16 cellular contexts compared by ENCODE assay signal in genomic region chr2:235098736-235099494, GRCh38.
DNase-seq lines count a peak whose midpoint lies in the region; ATAC-seq and TF ChIP-seq lines count a peak whose summit lies in the region.
"Had no signal": no experiment of that assay in that cellular context is flagged by ENCODE, and none has a peak within 500 bp of the region (broad histone marks: within the 10 kb centered on the region; RNA-seq: fewer than 3 reads in every experiment).

No MANE protein-coding gene starts in this region.

- H3K14ac ChIP-seq in mesenchymal stem cell (ENCODE audit: low read length in 2 of 2): no peak overlapping the region

- no peak for ATAC-seq in HG03159 (IDR thresholded peaks at IDR 0.05; ENCODE audit: unreplicated experiment)
- no peak for ATAC-seq in aorta (ENCODE audit: low FRiP score)
- no peak for ATAC-seq in HG02610 (IDR thresholded peaks at IDR 0.05; ENCODE audit: unreplicated experiment)
- ATAC-seq: activated CD8-positive, alpha-beta T cell treated with anti-CD3 and anti-CD28 coated beads, Interleukin-2, amount 10 ng/mL, durations not matched to agents 7 days and 5 days; stimulated activated naive CD8-positive, alpha-beta T cell treated with anti-CD3 and anti-CD28 coated beads, Interleukin-15, Interleukin-2, amounts not matched to agents 100 U/mL and 50 U/mL, for 24 hours had no signal

- 93% methylated on average over 9 of the region's 9 CpGs for WGBS in mesenchymal stem cell
- 72 to 77% methylated on average over 9 of the region's 9 CpGs for WGBS in aorta, 2 donors

- H3K23ac ChIP-seq in mesenchymal stem cell (ENCODE audit: low read length in 2 of 2): no peak overlapping the region

- no peak overlapping the region for H4K8ac ChIP-seq in mesenchymal stem cell (ENCODE audit: low read length)

- no peak overlapping the region for H2BK12ac ChIP-seq in mesenchymal stem cell (ENCODE audit: low read length in 2 of 2)

- H3K36me3 ChIP-seq in mesenchymal stem cell (ENCODE audit: control insufficient read depth in 1 of 2, insufficient read depth in 2 of 2, low read depth in 1 of 2, low read length in 2 of 2) (no peaks in the 10 kb centered on the region), aorta (ENCODE audit: control insufficient read depth in 1 of 2, insufficient read depth in 2 of 2, low read length in 1 of 2) (no peaks in the 10 kb centered on the region)
- H3K36me3 ChIP-seq: ascending aorta, neutrophil, vagina had no signal

- H3K27me3 ChIP-seq in mesenchymal stem cell (ENCODE audit: control insufficient read depth in 1 of 2, insufficient read depth in 1 of 2, low read length in 2 of 2): peaks cover 0 to 8% of the 10 kb centered on the region in 2 experiments
- no peaks in the 10 kb centered on the region for H3K27me3 ChIP-seq in aorta (ENCODE audit: control insufficient read depth in 1 of 2, insufficient read depth in 2 of 2, low read length in 1 of 2)
- H3K27me3 ChIP-seq: ascending aorta, neutrophil, vagina had no signal

- POLR2A ChIA-PET in AG04449 (lab: Yijun Ruan, JAX): no interaction called here

- H3K4ac ChIP-seq in mesenchymal stem cell (ENCODE audit: low read depth in 1 of 2, low read length in 2 of 2): no peak overlapping the region

- intact Hi-C loops in aorta (cut with DNase I): no loop called here

- H2BK5ac ChIP-seq in mesenchymal stem cell (ENCODE audit: low read depth, low read length, poor library complexity, severe bottlenecking): no peak overlapping the region

- H3K79me1 ChIP-seq in mesenchymal stem cell (replicated peaks; ENCODE audit: low read length, poor library complexity, severe bottlenecking): peaks cover 2% of the 10 kb centered on the region

- no peak overlapping the region for H3K4me2 ChIP-seq in mesenchymal stem cell (ENCODE audit: low read length, poor library complexity, severe bottlenecking)
- H3K4me2 ChIP-seq: smooth muscle cell had no signal

- in situ Hi-C loops in astrocyte of the cerebellum (cut with HindIII; ENCODE audit: low sequenced_read_pairs): loop anchor here (10.0 kb wide), 1 partner anchor 134 kb away; no protein-coding TSS in a partner anchor

- no peak overlapping the region for H3K18ac ChIP-seq in mesenchymal stem cell (ENCODE audit: low read depth in 1 of 2, low read length in 2 of 2)

- H4K91ac ChIP-seq in mesenchymal stem cell (ENCODE audit: low read length): no peak overlapping the region

- no peak overlapping the region for H3K9ac ChIP-seq in mesenchymal stem cell (ENCODE audit: low read length)

- no peak overlapping the region for H2AFZ ChIP-seq in mesenchymal stem cell (ENCODE audit: low read depth, low read length)

- DNase-seq in AG04449 (ENCODE audit: low read depth, low spot score) (peak; percentile 26), HS-27A (ENCODE audit: low read depth) (peak; percentile 34), astrocyte of the cerebellum (ENCODE audit: low read depth) (peak; percentile 55), mesenchymal stem cell (no peak), aorta (no peak), DMS79 (lab: John Stamatoyannopoulos, UW) (no peak)
- DNase-seq: activated CD8-positive, alpha-beta T cell treated with anti-CD3 and anti-CD28 coated beads, Interleukin-2, amount 10 ng/mL, durations not matched to agents 7 days and 5 days; dorsolateral prefrontal cortex; HFFc6; stimulated activated naive CD8-positive, alpha-beta T cell treated with anti-CD3 and anti-CD28 coated beads, Interleukin-15, Interleukin-2, amounts not matched to agents 100 U/mL and 50 U/mL, for 24 hours had no signal

- H2BK15ac ChIP-seq in mesenchymal stem cell (ENCODE audit: low read depth, poor library complexity, severe bottlenecking): no peak overlapping the region

- H3K27ac ChIP-seq in mesenchymal stem cell (ENCODE audit: low read length, poor library complexity, severe bottlenecking): no peak overlapping the region
- no peak overlapping the region for H3K27ac ChIP-seq in aorta (ENCODE audit: low read depth in 1 of 2, low read length in 2 of 2)
- H3K27ac ChIP-seq: ascending aorta, dorsolateral prefrontal cortex, neutrophil, vagina had no signal

- no peak overlapping the region for H3K4me3 ChIP-seq in AG04449 (ENCODE audit: low read depth, low read length)
- no peak overlapping the region for H3K4me3 ChIP-seq in astrocyte of the cerebellum (ENCODE audit: low read depth, low read length)
- no peak overlapping the region for H3K4me3 ChIP-seq in mesenchymal stem cell (ENCODE audit: insufficient read depth in 1 of 2, low read depth in 1 of 2, low read length in 2 of 2)
- no peak overlapping the region for H3K4me3 ChIP-seq in aorta (ENCODE audit: low read length in 2 of 2)
- H3K4me3 ChIP-seq: ascending aorta, dorsolateral prefrontal cortex, smooth muscle cell, vagina had no signal

- peaks cover 6% of the 10 kb centered on the region for H3K4me1 ChIP-seq in mesenchymal stem cell (ENCODE audit: control insufficient read depth, insufficient read depth, low read depth, low read length)
- H3K4me1 ChIP-seq in aorta (ENCODE audit: control insufficient read depth in 1 of 2, insufficient read depth in 2 of 2, low read length in 2 of 2): no peaks in the 10 kb centered on the region
- H3K4me1 ChIP-seq: ascending aorta, vagina had no signal

- CTCF ChIA-PET in AG04449 (lab: Yijun Ruan, JAX): interaction anchor here (0.8 to 4.0 kb wide), 8 partner anchors 8 to 554 kb away, joined by 3 to 29 read pairs (median 4); no protein-coding TSS in a partner anchor

- H2AK5ac ChIP-seq in mesenchymal stem cell (ENCODE audit: low read length, severe bottlenecking): peak overlapping the region; percentile 4

- H3K9me3 ChIP-seq in mesenchymal stem cell (ENCODE audit: control insufficient read depth, low read length): no peaks in the 10 kb centered on the region
- no peaks in the 10 kb centered on the region for H3K9me3 ChIP-seq in aorta (ENCODE audit: control insufficient read depth, low read length)
- H3K9me3 ChIP-seq: ascending aorta, neutrophil, vagina had no signal

- TF ChIP-seq CTCF in AG04449 (IDR thresholded peaks at IDR 0.05; ENCODE audit: insufficient read depth, low read length, missing control alignments): no peak
- no peak for TF ChIP-seq CTCF in astrocyte of the cerebellum (IDR thresholded peaks at IDR 0.05; ENCODE audit: low read depth, low read length, missing control alignments)

- no peak overlapping the region for H2BK120ac ChIP-seq in mesenchymal stem cell (ENCODE audit: low read depth, low read length)

Comparison
In these comparisons a context has a peak if more than half of its experiments do, and no peak if none do; other contexts are left out.
1. DNase-seq: peak in AG04449 (single experiment), HS-27A (single experiment) and astrocyte of the cerebellum (single experiment); none in mesenchymal stem cell (single experiment), aorta (0 of 2) and DMS79 (single experiment).